Comparison of ENCODE assay signal across 8 cellular contexts in genomic region chr5:80960531-80961375, GRCh38. TPM values are rescaled to one million over a fixed set of nuclear protein-coding genes. Genes with fewer than 3 reads are reported as not detected.
DNase-seq lines count a peak whose midpoint lies in the region; TF ChIP-seq lines count a peak whose summit lies in the region.

No MANE protein-coding gene starts in this region.

- peak overlapping the region; percentile 46 for H3K9ac ChIP-seq in HUES48 (ENCODE audit: low read depth, low read length)
- no peak overlapping the region for H3K9ac ChIP-seq in neural cell (ENCODE audit: low read length)

- no peaks in the 10 kb centered on the region for H3F3A ChIP-seq in neural cell (ENCODE audit: insufficient read depth, low read length, poor library complexity, severe bottlenecking)

- H3K4me3 ChIP-seq in A673 (ENCODE audit: low read depth, low read length, poor library complexity, severe bottlenecking) (peak overlapping the region; percentile 50), HUES48 (ENCODE audit: low read depth, low read length) (peak overlapping the region; percentile 79), foreskin fibroblast (ENCODE audit: low read depth in 1 of 2, low read length in 2 of 2) (peak overlapping the region; percentile 57 to 59), neural cell (ENCODE audit: low read length) (peak overlapping the region; percentile 66), suprapubic skin (peak overlapping the region; percentile 54)

- no peaks in the 10 kb centered on the region for H3K79me2 ChIP-seq in neural cell (replicated peaks; ENCODE audit: insufficient read depth, low read length)

- TF ChIP-seq CTCF in A673 (conservative IDR thresholded peaks at IDR 0.05; ENCODE audit: low read depth, low read length) (no peak), foreskin fibroblast (IDR thresholded peaks at IDR 0.05; ENCODE audit: low read depth, low read length) (no peak), neural cell (IDR thresholded peaks at IDR 0.05; ENCODE audit: poor library complexity, severe bottlenecking) (peak; percentile 16), suprapubic skin (IDR thresholded peaks at IDR 0.05) (no peak)

- H3K27me3 Mint-ChIP-seq in activated T-helper 1 cell treated with anti-CD3 and anti-CD28 coated beads, Interleukin-12 subunit alpha, Interleukin-12 subunit beta, Interleukin-2, Interleukin-4 antibody, amounts not matched to agents 30 ng/mL and 10 ng/mL and 1 ng/mL, durations not matched to agents 14 hours and 24 hours and 36 hours (ENCODE audit: insufficient read depth): no peaks in the 10 kb centered on the region

- peaks cover 5% of the 10 kb centered on the region for H3K36me3 Mint-ChIP-seq in activated T-helper 1 cell treated with anti-CD3 and anti-CD28 coated beads, Interleukin-12 subunit alpha, Interleukin-12 subunit beta, Interleukin-2, Interleukin-4 antibody, amounts not matched to agents 30 ng/mL and 10 ng/mL and 1 ng/mL, durations not matched to agents 14 hours and 24 hours and 36 hours (ENCODE audit: low read depth)

- DNase-seq in A673 (ENCODE audit: low spot score) (peak; percentile 56), foreskin fibroblast (peak; percentile 32 to 70), suprapubic skin (ENCODE audit: low spot score in 2 of 2) (no peak), NCI-H2107 treated with DMSO at 0.1 percent for 48 hours (lab: John Stamatoyannopoulos, UW; ENCODE audit: unreplicated experiment) (no peak), NAMALWA (ENCODE audit: low spot score) (no peak)
- DNase-seq in activated T-helper 1 cell treated with anti-CD3 and anti-CD28 coated beads, Interleukin-12 subunit alpha, Interleukin-12 subunit beta, Interleukin-2, Interleukin-4 antibody, amounts not matched to agents 30 ng/mL and 10 ng/mL and 1 ng/mL, durations not matched to agents 14 hours and 24 hours and 36 hours (ENCODE audit: low spot score): peak; percentile 20

- no peak for TF ChIP-seq RAD21 in neural cell (conservative IDR thresholded peaks at IDR 0.05)

- H3K9me3 Mint-ChIP-seq in activated T-helper 1 cell treated with anti-CD3 and anti-CD28 coated beads, Interleukin-12 subunit alpha, Interleukin-12 subunit beta, Interleukin-2, Interleukin-4 antibody, amounts not matched to agents 30 ng/mL and 10 ng/mL and 1 ng/mL, durations not matched to agents 14 hours and 24 hours and 36 hours: no peaks in the 10 kb centered on the region

- H3K4me1 Mint-ChIP-seq in activated T-helper 1 cell treated with anti-CD3 and anti-CD28 coated beads, Interleukin-12 subunit alpha, Interleukin-12 subunit beta, Interleukin-2, Interleukin-4 antibody, amounts not matched to agents 30 ng/mL and 10 ng/mL and 1 ng/mL, durations not matched to agents 14 hours and 24 hours and 36 hours (ENCODE audit: low read depth): peaks cover 60% of the 10 kb centered on the region

- no peak overlapping the region for H3K4me2 ChIP-seq in neural cell (ENCODE audit: low read length)

- TF ChIP-seq EP300 in neural cell (conservative IDR thresholded peaks at IDR 0.05; ENCODE audit: poor library complexity, severe bottlenecking): no peak
- TF ChIP-seq EP300 in suprapubic skin (IDR thresholded peaks at IDR 0.05): no peak

- H3K27ac Mint-ChIP-seq in activated T-helper 1 cell treated with anti-CD3 and anti-CD28 coated beads, Interleukin-12 subunit alpha, Interleukin-12 subunit beta, Interleukin-2, Interleukin-4 antibody, amounts not matched to agents 30 ng/mL and 10 ng/mL and 1 ng/mL, durations not matched to agents 14 hours and 24 hours and 36 hours: peak overlapping the region; percentile 86

- WGBS in suprapubic skin: 7% methylated on average over 4 of the region's 84 CpGs

- H3K9me3 ChIP-seq in A673 (ENCODE audit: low read depth, low read length, poor library complexity, severe bottlenecking): no peaks in the 10 kb centered on the region
- no peaks in the 10 kb centered on the region for H3K9me3 ChIP-seq in HUES48 (ENCODE audit: control insufficient read depth, insufficient read depth, low read length)
- H3K9me3 ChIP-seq in neural cell (ENCODE audit: low read length): no peaks in the 10 kb centered on the region
- H3K9me3 ChIP-seq in suprapubic skin: no peaks in the 10 kb centered on the region

- POLR2A ChIA-PET in A673 (lab: Charles Lee; ENCODE audit: low non-redundant PET): no interaction called here

- H3K4me3 Mint-ChIP-seq in activated T-helper 1 cell treated with anti-CD3 and anti-CD28 coated beads, Interleukin-12 subunit alpha, Interleukin-12 subunit beta, Interleukin-2, Interleukin-4 antibody, amounts not matched to agents 30 ng/mL and 10 ng/mL and 1 ng/mL, durations not matched to agents 14 hours and 24 hours and 36 hours: peak overlapping the region; percentile 90

- H3K36me3 ChIP-seq in A673 (ENCODE audit: insufficient read depth, low read length, poor library complexity, severe bottlenecking) (no peaks in the 10 kb centered on the region), HUES48 (ENCODE audit: control insufficient read depth, insufficient read depth, low read length) (no peaks in the 10 kb centered on the region), neural cell (ENCODE audit: insufficient read depth, low read length) (no peaks in the 10 kb centered on the region), suprapubic skin (no peaks in the 10 kb centered on the region)

- no peaks in the 10 kb centered on the region for H3K9me2 ChIP-seq in neural cell (ENCODE audit: insufficient read depth, low read length)

- H3K27ac ChIP-seq in A673 (ENCODE audit: low read depth, low read length, poor library complexity, severe bottlenecking): no peak overlapping the region
- no peak overlapping the region for H3K27ac ChIP-seq in HUES48 (ENCODE audit: low read depth, low read length)
- H3K27ac ChIP-seq in neural cell (ENCODE audit: low read length): no peak overlapping the region
- peak overlapping the region; percentile 44 for H3K27ac ChIP-seq in suprapubic skin

- no peak overlapping the region for H2AFZ ChIP-seq in neural cell (ENCODE audit: low read depth, low read length)

- BruUV-seq in A673 (replicated peaks; lab: Mats Ljungman, UMichigan): no TSS peak

- peaks cover 6% of the 10 kb centered on the region for H3K27me3 ChIP-seq in A673 (replicated peaks; ENCODE audit: insufficient read depth, low read depth, low read length, poor library complexity)
- H3K27me3 ChIP-seq in HUES48 (ENCODE audit: control insufficient read depth, insufficient read depth, low read length): peaks cover 28% of the 10 kb centered on the region
- peaks cover 76% of the 10 kb centered on the region for H3K27me3 ChIP-seq in neural cell (ENCODE audit: insufficient read depth, low read depth, low read length)
- H3K27me3 ChIP-seq in suprapubic skin: peaks cover 61% of the 10 kb centered on the region

- no peaks in the 10 kb centered on the region for H4K20me1 ChIP-seq in neural cell (ENCODE audit: insufficient read depth)

- TF ChIP-seq POLR2A in suprapubic skin (IDR thresholded peaks at IDR 0.05): no peak

- intact Hi-C loops in A673 (cut with micrococcal nuclease; ENCODE audit: unreplicated experiment): loop anchor here (5.0 to 10.0 kb wide), 3 partner anchors 147 to 246 kb away; no protein-coding TSS in a partner anchor
- intact Hi-C loops in activated T-helper 1 cell treated with anti-CD3 and anti-CD28 coated beads, Interleukin-12 subunit alpha, Interleukin-12 subunit beta, Interleukin-2, Interleukin-4 antibody, amounts not matched to agents 30 ng/mL and 10 ng/mL and 1 ng/mL, durations not matched to agents 14 hours and 24 hours and 36 hours (cut with micrococcal nuclease): loop anchor here (1.0 to 5.0 kb wide), 4 partner anchors 96 to 337 kb away; no protein-coding TSS in a partner anchor

- CTCF ChIA-PET in A673 (lab: Charles Lee): no interaction called here

- H3K4me1 ChIP-seq in A673 (ENCODE audit: insufficient read depth, low read length, poor library complexity, severe bottlenecking) (peaks cover 54% of the 10 kb centered on the region), HUES48 (ENCODE audit: control insufficient read depth, insufficient read depth, low read length) (peaks cover 71% of the 10 kb centered on the region), suprapubic skin (peaks cover 15% of the 10 kb centered on the region)

TF ChIP-seq in neural cell, 6 proteins besides CTCF, POLR2A, EP300 and RAD21:
- peak; percentile 29 for TF ChIP-seq EZH2 (IDR thresholded peaks at IDR 0.05; ENCODE audit: borderline replicate concordance, insufficient read depth, low read length, poor library complexity, severe bottlenecking)
- no peak for TF ChIP-seq TAF1 (IDR thresholded peaks at IDR 0.05; ENCODE audit: low read depth)

RNA-seq across cellular contexts. Expression of gene RASGRF2, which starts 0.6 kb away (rescaled TPM):
- total RNA-seq in A673 (2021) (8.4 and 9.1 TPM in 2 replicates), suprapubic skin (1 to 10 TPM; 1.8 to 4.1 (median 2.5) TPM)
- 22.6 and 26.7 TPM in 2 replicates for total RNA-seq in activated T-helper 1 cell treated with anti-CD3 and anti-CD28 coated beads, Interleukin-12 subunit alpha, Interleukin-12 subunit beta, Interleukin-2, Interleukin-4 antibody, amounts not matched to agents 30 ng/mL and 10 ng/mL and 1 ng/mL, durations not matched to agents 14 hours and 24 hours and 36 hours
- 0.08 and 0.42 TPM in 2 replicates for polyA plus RNA-seq in neural cell
- 0.46 and 0.49 TPM in 2 replicates for polyA minus RNA-seq in neural cell

Comparison
In these comparisons a context has a peak if more than half of its experiments do, and no peak if none do; other contexts are left out.
1. DNase-seq: peak in A673 (single experiment), activated T-helper 1 cell treated with anti-CD3 and anti-CD28 coated beads, Interleukin-12 subunit alpha, Interleukin-12 subunit beta, Interleukin-2, Interleukin-4 antibody, amounts not matched to agents 30 ng/mL and 10 ng/mL and 1 ng/mL, durations not matched to agents 14 hours and 24 hours and 36 hours (single experiment) and foreskin fibroblast (2 of 2); none in suprapubic skin (0 of 2), NCI-H2107 treated with DMSO at 0.1 percent for 48 hours (single experiment) and NAMALWA (single experiment).
2. Peak in every context shown above with its lines, with median percentiles within 50 percentile points of each other: H3K4me3 ChIP-seq.